28 cellular contexts compared by ENCODE assay signal in the genomic region with DNA sequence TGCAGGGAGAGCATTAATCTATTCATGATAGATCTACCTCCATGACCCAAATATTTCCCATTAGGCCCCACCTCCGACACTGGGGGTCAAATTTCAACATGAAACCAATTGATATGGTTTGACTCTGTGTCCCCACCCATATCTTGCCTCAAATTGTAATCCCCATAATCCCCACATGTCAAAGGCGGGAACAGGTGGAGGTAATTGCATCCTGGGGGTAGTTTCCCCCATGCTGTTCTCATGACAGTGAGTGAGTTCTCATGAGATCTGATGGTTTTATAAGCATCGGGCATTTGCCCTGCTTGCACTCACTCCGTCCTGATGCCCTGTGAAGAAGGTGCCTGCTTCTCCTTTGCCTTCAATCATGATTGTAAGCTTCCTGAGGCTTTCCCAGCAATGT.
"Had no signal": no experiment of that assay in that cellular context is flagged by ENCODE, and none has a peak within 500 bp of the region (broad histone marks: within the 10 kb centered on the region; RNA-seq: fewer than 3 reads in every experiment).

No MANE protein-coding gene starts in this region.

- H3K9me3 Mint-ChIP-seq: endodermal cell had no signal

- H3K27me3 Mint-ChIP-seq: dendritic cell treated with granulocyte-macrophage colony-stimulating factor and Interleukin-4, amounts not matched to agents 40 ng/mL and 50 ng/mL, for 4 days had no signal

- H3K27ac Mint-ChIP-seq: dendritic cell treated with granulocyte-macrophage colony-stimulating factor and Interleukin-4, amounts not matched to agents 40 ng/mL and 50 ng/mL, for 4 days; effector memory CD8-positive, alpha-beta T cell; endodermal cell had no signal

- H3K4me1 ChIP-seq: colonic mucosa, esophagus squamous epithelium, foreskin keratinocyte, gastrocnemius medialis, gastroesophageal sphincter, heart left ventricle, heart right ventricle had no signal

- H3K4me3 ChIP-seq: colonic mucosa, coronary artery, dorsolateral prefrontal cortex, esophagus squamous epithelium, gastrocnemius medialis, gastroesophageal sphincter, heart left ventricle, heart right ventricle had no signal

- H3K4me1 Mint-ChIP-seq: endodermal cell had no signal

- H3K9me3 ChIP-seq: colonic mucosa, esophagus squamous epithelium, gastrocnemius medialis had no signal

- DNase-seq: colonic mucosa; cortex of kidney; dermis blood vessel endothelial cell; dorsolateral prefrontal cortex; effector CD4-positive, alpha-beta T cell; effector CD8-positive, alpha-beta T cell; effector memory CD4-positive, alpha-beta T cell; effector memory CD8-positive, alpha-beta T cell; endodermal cell; erythroblast; esophagus squamous epithelium; foreskin fibroblast; foreskin keratinocyte; foreskin melanocyte; gastrocnemius medialis; glutamatergic neuron; head of caudate nucleus; heart left ventricle; heart right ventricle had no signal

- ATAC-seq: effector memory CD8-positive, alpha-beta T cell; esophagus mucosa; foreskin keratinocyte; gastrocnemius medialis; gastroesophageal sphincter; heart left ventricle; heart right ventricle had no signal

- FAIRE-seq: colon, endometrium, endothelial cell of umbilical vein, frontal cortex had no signal

- H3K27me3 ChIP-seq: colonic mucosa, gastrocnemius medialis, gastroesophageal sphincter, heart left ventricle had no signal

- H3K27ac ChIP-seq: colonic mucosa, coronary artery, dorsolateral prefrontal cortex, epithelial cell of prostate, esophagus squamous epithelium, foreskin keratinocyte, gastrocnemius medialis, gastroesophageal sphincter, heart left ventricle, heart right ventricle had no signal

- H3K4me3 Mint-ChIP-seq: dendritic cell treated with granulocyte-macrophage colony-stimulating factor and Interleukin-4, amounts not matched to agents 40 ng/mL and 50 ng/mL, for 4 days; effector memory CD8-positive, alpha-beta T cell; endodermal cell had no signal

- H3K36me3 ChIP-seq: colonic mucosa, esophagus squamous epithelium, gastrocnemius medialis, gastroesophageal sphincter, heart left ventricle, heart right ventricle had no signal
